ENCODE assay signal across 35 cellular contexts in the genomic region with DNA sequence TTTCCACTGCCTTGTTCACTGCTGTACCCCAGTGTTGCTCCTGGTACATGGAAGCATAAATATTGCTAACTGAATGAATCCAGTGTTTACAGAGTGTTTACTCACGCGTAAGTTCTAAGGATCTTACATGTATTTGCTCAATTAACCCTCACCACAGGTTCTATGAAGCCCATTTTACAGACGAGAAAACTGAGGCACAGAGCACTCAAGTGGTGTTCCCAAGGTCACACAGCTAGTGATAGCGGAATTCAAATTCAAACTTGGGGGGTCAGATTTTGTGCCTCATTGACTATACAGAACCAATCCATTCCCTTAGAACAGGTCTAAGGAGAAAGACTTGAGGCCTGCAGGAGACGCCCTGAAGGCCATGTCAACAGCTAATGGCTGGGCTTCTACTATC.
"Had no signal": no experiment of that assay in that cellular context is flagged by ENCODE, and none has a peak within 500 bp of the region (broad histone marks: within the 10 kb centered on the region; RNA-seq: fewer than 3 reads in every experiment).

No MANE protein-coding gene starts in this region.

- ATAC-seq: activated CD8-positive, alpha-beta T cell treated with anti-CD3 and anti-CD28 coated beads for 36 hours; activated T-cell treated with anti-CD3 and anti-CD28 coated beads, Interleukin-2, amount 50 U/mL, for 72 hours; activated T-helper 17 cell treated with anti-CD3 and anti-CD28 coated beads, Interleukin-2, amount 50 U/mL, for 72 hours; Right ventricle myocardium inferior had no signal

- FAIRE-seq: RCC 7860 had no signal

- H3K27me3 ChIP-seq: MG63 had no signal

- H3K9me3 ChIP-seq: MG63 had no signal

- H3K4me2 ChIP-seq: PC-9 had no signal

- H2AFZ ChIP-seq: PC-9 had no signal

- H3K36me3 ChIP-seq: MG63 had no signal

- H3K27ac ChIP-seq: PC-9, RWPE1, VCaP had no signal

- DNase-seq: activated CD4-positive, alpha-beta T cell treated with anti-CD3 and anti-CD28 coated beads, Interleukin-2, amount 10 ng/mL, durations not matched to agents 24 days and 14 days; activated CD4-positive, alpha-beta T cell treated with anti-CD3 and anti-CD28 coated beads, Interleukin-2, amount 50 U/mL, for 4 hours; activated CD4-positive, CD25-positive, alpha-beta regulatory T cell; activated CD8-positive, alpha-beta T cell treated with anti-CD3 and anti-CD28 coated beads for 36 hours; activated effector memory CD4-positive, alpha-beta T cell treated with anti-CD3 and anti-CD28 coated beads, Interleukin-2, amount 50 U/mL, for 16 hours; activated naive CD4-positive, alpha-beta T cell; activated naive CD4-positive, alpha-beta T cell treated with anti-CD3 and anti-CD28 coated beads, Interleukin-2, amount 50 U/mL, for 16 hours; activated naive CD8-positive, alpha-beta T cell treated with anti-CD3 and anti-CD28 coated beads for 36 hours; activated T-cell treated with anti-CD3 and anti-CD28 coated beads, Interleukin-2, amount 50 U/mL, for 1 hour; activated T-cell treated with anti-CD3 and anti-CD28 coated beads, Interleukin-2, amount 50 U/mL, for 72 hours; amniotic stem cell; aorta; caudate nucleus; cerebellar nuclear complex; Kasumi-1; KBM-7; MG63; NCI-H1048; NCI-H1436 treated with DMSO at 0.1 percent for 48 hours; NCI-H1694 treated with DMSO at 0.1 percent for 48 hours; NCI-H2029; NCI-H510A; NCI-H526; NCI-H748 treated with DMSO at 0.1 percent for 48 hours; NK-92 treated with Interleukin-12 subunit alpha and Interleukin-12 subunit beta, amount 100 ng/mL, for 24 hours; PC-9; SW 1271; T-helper 1 cell; T-helper 2 cell; T-helper 9 cell had no signal

- H3K4me3 ChIP-seq: MG63, PC-9 had no signal
